ENCODE assay signal across 21 cellular contexts in genomic region chr9:93911136-93911745, GRCh38.
"Had no signal": no experiment of that assay in that cellular context is flagged by ENCODE, and none has a peak within 500 bp of the region (broad histone marks: within the 10 kb centered on the region; RNA-seq: fewer than 3 reads in every experiment).

No MANE protein-coding gene starts in this region.

- H3K36me3 Mint-ChIP-seq: naive thymus-derived CD8-positive, alpha-beta T cell; stimulated activated memory B cell treated with anti-CD40 and anti-IgM and Interleukin-4, amounts not matched to agents 10 μg/mL and 1 μg/mL and 100 μg/mL, for 72 hours had no signal

- H3K4me3 Mint-ChIP-seq: dendritic cell treated with granulocyte-macrophage colony-stimulating factor and Interleukin-4, amounts not matched to agents 40 ng/mL and 50 ng/mL, for 4 days; effector memory CD8-positive, alpha-beta T cell; naive thymus-derived CD8-positive, alpha-beta T cell; neural crest cell; stimulated activated memory B cell treated with anti-CD40 and anti-IgM and Interleukin-4, amounts not matched to agents 10 μg/mL and 1 μg/mL and 100 μg/mL, for 72 hours; stimulated activated naive CD8-positive, alpha-beta T cell treated with anti-CD3 and anti-CD28 coated beads, Interleukin-15, Interleukin-2, amounts not matched to agents 100 ng/mL and 50 ng/mL, for 24 hours had no signal

- H3K9me3 ChIP-seq: esophagus squamous epithelium, mucosa of descending colon, pancreas, right lobe of liver, thoracic aorta, transverse colon had no signal

- H3K4me3 ChIP-seq: esophagus squamous epithelium, hepatocyte, mucosa of descending colon, pancreas, right lobe of liver, thoracic aorta, transverse colon had no signal

- H3K27me3 ChIP-seq: hepatocyte, pancreas, right lobe of liver had no signal

- H3K4me1 ChIP-seq: pancreas, right lobe of liver, transverse colon had no signal

- H3K4me1 Mint-ChIP-seq: neural crest cell had no signal

- H3K27ac ChIP-seq: epithelial cell of prostate, esophagus squamous epithelium, hepatocyte, pancreas, right lobe of liver, thoracic aorta, transverse colon had no signal

- H3K27ac Mint-ChIP-seq: dendritic cell treated with granulocyte-macrophage colony-stimulating factor and Interleukin-4, amounts not matched to agents 40 ng/mL and 50 ng/mL, for 4 days; effector memory CD8-positive, alpha-beta T cell; naive thymus-derived CD8-positive, alpha-beta T cell; progenitor cell of endocrine pancreas; stimulated activated memory B cell treated with anti-CD40 and anti-IgM and Interleukin-4, amounts not matched to agents 10 μg/mL and 1 μg/mL and 100 μg/mL, for 72 hours; stimulated activated naive CD8-positive, alpha-beta T cell treated with anti-CD3 and anti-CD28 coated beads, Interleukin-15, Interleukin-2, amounts not matched to agents 100 ng/mL and 50 ng/mL, for 24 hours had no signal

- H3K9me3 Mint-ChIP-seq: dendritic cell treated with granulocyte-macrophage colony-stimulating factor and Interleukin-4, amounts not matched to agents 40 ng/mL and 50 ng/mL, for 4 days; effector memory CD8-positive, alpha-beta T cell; neural crest cell; stimulated activated memory B cell treated with anti-CD40 and anti-IgM and Interleukin-4, amounts not matched to agents 10 μg/mL and 1 μg/mL and 100 μg/mL, for 72 hours; stimulated activated naive CD8-positive, alpha-beta T cell treated with anti-CD3 and anti-CD28 coated beads, Interleukin-15, Interleukin-2, amounts not matched to agents 100 ng/mL and 50 ng/mL, for 24 hours had no signal

- DNase-seq: effector memory CD8-positive, alpha-beta T cell; esophagus squamous epithelium; foreskin fibroblast; head of caudate nucleus; mammary epithelial cell; naive thymus-derived CD8-positive, alpha-beta T cell; nucleus accumbens; right lobe of liver; stimulated activated CD4-positive, alpha-beta T cell treated with anti-CD3 and anti-CD28 coated beads, Interleukin-4, amount 100 ng/mL, for 1 hour; substantia nigra; transverse colon had no signal

- H3K36me3 ChIP-seq: esophagus squamous epithelium, pancreas, right lobe of liver, thoracic aorta, transverse colon had no signal
